In the genomic region with DNA sequence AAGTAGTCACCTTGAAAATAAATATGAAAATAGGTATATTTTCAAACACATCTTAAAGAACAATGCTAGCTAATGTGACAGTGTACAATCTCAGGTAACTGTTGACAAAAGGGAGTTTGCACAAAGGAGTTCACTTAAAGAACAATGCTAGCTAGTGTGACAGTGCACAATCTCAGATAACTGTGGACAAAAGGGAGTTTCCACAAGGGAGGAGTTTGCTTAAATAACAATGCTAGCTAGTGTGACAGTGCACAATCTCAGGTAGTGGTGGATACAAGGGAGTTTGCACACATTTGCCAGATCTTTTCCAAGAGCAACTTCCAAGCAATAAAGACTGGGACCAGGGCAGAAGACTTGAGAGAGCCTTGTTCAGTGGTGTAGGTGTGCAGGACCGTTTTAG, we compare ENCODE assay signal across 22 cellular contexts.
A peak's percentile ranks its signal among the peaks of the same experiment; 100 is the strongest.
DNase-seq lines count a peak whose midpoint lies in the region; ATAC-seq and TF ChIP-seq lines count a peak whose summit lies in the region.
"Had no signal": no experiment of that assay in that cellular context is flagged by ENCODE, and none has a peak within 500 bp of the region (broad histone marks: within the 10 kb centered on the region; RNA-seq: fewer than 3 reads in every experiment).

No MANE protein-coding gene starts in this region.

- no peak overlapping the region for H3K27ac Mint-ChIP-seq in activated naive CD8-positive, alpha-beta T cell treated with anti-CD3 and anti-CD28 coated beads for 36 hours
- H3K27ac Mint-ChIP-seq: T-cell had no signal

- ATAC-seq in GM18909 (IDR thresholded peaks at IDR 0.05; ENCODE audit: poor library complexity, unreplicated experiment) (peak; percentile 99), HG02852 (IDR thresholded peaks at IDR 0.05; ENCODE audit: unreplicated experiment) (peak; percentile 61), GM21717 (IDR thresholded peaks at IDR 0.05; ENCODE audit: unreplicated experiment) (no peak)
- ATAC-seq: PC-3, SK-N-SH treated with all-trans-retinoic acid at 6 μM for 48 hours, T-cell had no signal

- H3K9me3 Mint-ChIP-seq in activated naive CD8-positive, alpha-beta T cell treated with anti-CD3 and anti-CD28 coated beads for 36 hours = peaks cover 4% of the 10 kb centered on the region

- H3K4me3 ChIP-seq in KMS-11 (IDR thresholded peaks at IDR 0.05; ENCODE audit: insufficient read depth, low read depth, low read length) = no peak overlapping the region
- no peak overlapping the region for H3K4me3 ChIP-seq in tibial nerve
- H3K4me3 ChIP-seq: GM23248 had no signal

- peak overlapping the region; percentile 48; the same call in 1 of the 2 replicates for H2AFZ ChIP-seq in KMS-11 (ENCODE audit: low read depth)
- H2AFZ ChIP-seq: GM23248 had no signal

- H3K27me3 ChIP-seq in KMS-11 (ENCODE audit: insufficient read depth, low read depth) = no peaks in the 10 kb centered on the region
- H3K27me3 ChIP-seq in tibial nerve = no peaks in the 10 kb centered on the region

- no peaks in the 10 kb centered on the region for H4K20me1 ChIP-seq in KMS-11 (ENCODE audit: insufficient read depth)

- H3K4me2 ChIP-seq in KMS-11 = peak overlapping the region; percentile 8; the same call in 1 of the 2 replicates

- H3K4me1 Mint-ChIP-seq in activated naive CD8-positive, alpha-beta T cell treated with anti-CD3 and anti-CD28 coated beads for 36 hours = no peaks in the 10 kb centered on the region
- H3K4me1 Mint-ChIP-seq: T-cell had no signal

- no peak overlapping the region for H3K4me3 Mint-ChIP-seq in activated naive CD8-positive, alpha-beta T cell treated with anti-CD3 and anti-CD28 coated beads for 36 hours
- H3K4me3 Mint-ChIP-seq: T-cell had no signal

- TF ChIP-seq CTCF in KMS-11 (conservative IDR thresholded peaks at IDR 0.05; ENCODE audit: low read depth, low read length) (no peak), tibial nerve (IDR thresholded peaks at IDR 0.05) (no peak)

- H3K9me3 ChIP-seq in tibial nerve = no peaks in the 10 kb centered on the region

- H3K79me2 ChIP-seq in KMS-11 (ENCODE audit: insufficient read depth, low read depth) = no peaks in the 10 kb centered on the region

- TF ChIP-seq EP300 in tibial nerve (IDR thresholded peaks at IDR 0.05) = no peak

- no peaks in the 10 kb centered on the region for H3K36me3 ChIP-seq in KMS-11 (ENCODE audit: insufficient read depth)
- H3K36me3 ChIP-seq in tibial nerve = no peaks in the 10 kb centered on the region

- H3K27me3 Mint-ChIP-seq in activated naive CD8-positive, alpha-beta T cell treated with anti-CD3 and anti-CD28 coated beads for 36 hours = no peaks in the 10 kb centered on the region
- H3K27me3 Mint-ChIP-seq: T-cell had no signal

- no peak for DNase-seq in activated naive CD8-positive, alpha-beta T cell treated with anti-CD3 and anti-CD28 coated beads for 36 hours
- DNase-seq in tibial nerve (ENCODE audit: low spot score in 2 of 2) = no peak
- no peak for DNase-seq in activated T-cell treated with anti-CD3 and anti-CD28 coated beads for 4 hours
- DNase-seq: ACHN, AML-193, GDM1, GM23248, NCI-H1105, NCI-H1694 treated with DMSO at 0.1 percent for 48 hours, NCI-H2107, NCI-H2227 treated with DMSO at 0.1 percent for 48 hours, NCI-H524, PC-3, SIG-M5, T-cell had no signal

- 63 to 65% methylated on average over 1 of the region's 1 CpG for WGBS in tibial nerve, 2 donors

- H3K4me1 ChIP-seq in KMS-11 (ENCODE audit: low read depth, poor library complexity, severe bottlenecking) (peaks cover 17% of the 10 kb centered on the region), tibial nerve (no peaks in the 10 kb centered on the region)

- TF ChIP-seq POLR2A in tibial nerve (IDR thresholded peaks at IDR 0.05) = no peak

- H3K36me3 Mint-ChIP-seq in activated naive CD8-positive, alpha-beta T cell treated with anti-CD3 and anti-CD28 coated beads for 36 hours = no peaks in the 10 kb centered on the region
- H3K36me3 Mint-ChIP-seq: T-cell had no signal

- H3K27ac ChIP-seq in KMS-11 (peak overlapping the region; percentile 46; the same call in 1 of the 2 replicates), tibial nerve (no peak overlapping the region)
- H3K27ac ChIP-seq: C4-2B, GM23248, RWPE1 had no signal

- peak overlapping the region; percentile 2; the same call in 1 of the 2 replicates for H3K9ac ChIP-seq in KMS-11
- H3K9ac ChIP-seq: GM23248 had no signal
